ENCODE assay signal across 1 cellular context in the genomic region with DNA sequence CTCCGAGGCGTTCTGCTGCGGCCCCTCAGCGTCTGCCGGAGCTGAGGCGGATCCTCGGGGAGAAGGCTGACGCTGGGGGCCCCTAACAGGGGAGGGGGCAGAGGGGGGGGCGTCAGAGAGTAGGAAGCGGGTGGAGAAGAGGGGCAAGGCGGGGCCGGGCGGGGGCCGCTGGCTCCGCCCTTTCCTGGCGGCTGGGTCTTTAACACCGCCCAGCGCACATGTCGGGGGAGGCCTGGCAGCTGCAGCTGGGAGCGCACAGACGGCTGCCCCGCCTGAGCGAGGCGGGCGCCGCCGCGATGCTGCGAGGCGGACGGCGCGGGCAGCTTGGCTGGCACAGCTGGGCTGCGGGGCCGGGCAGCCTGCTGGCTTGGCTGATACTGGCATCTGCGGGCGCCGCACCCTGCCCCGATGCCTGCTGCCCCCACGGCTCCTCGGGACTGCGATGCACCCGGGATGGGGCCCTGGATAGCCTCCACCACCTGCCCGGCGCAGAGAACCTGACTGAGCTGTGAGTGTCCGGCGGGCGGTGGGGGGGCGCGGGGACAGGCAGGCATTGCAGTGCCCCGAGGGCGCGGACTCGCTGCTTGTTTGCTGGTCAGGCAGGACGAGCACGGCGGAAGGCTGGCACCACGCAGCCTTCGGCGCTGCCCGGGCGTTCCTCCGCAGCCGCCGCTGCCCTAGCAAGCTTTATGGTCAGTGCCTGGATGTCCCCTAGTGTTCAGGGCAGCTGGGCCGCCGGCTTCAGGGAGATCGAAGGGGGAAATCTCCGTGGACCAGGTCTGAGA.
A peak's percentile ranks its signal among the peaks of the same experiment; 100 is the strongest.
TF ChIP-seq lines count a peak whose summit lies in the region.

TSS of gene NTRK1 (plus strand) at position 227 of the 785 bp plus-strand sequence. CDS start at position 297, 70 bp downstream.

TF ChIP-seq in endothelial cell of umbilical vein, 7 proteins besides CTCF, POLR2A, EP300 and RAD21:
- no peak for TF ChIP-seq FOS (IDR thresholded peaks at IDR 0.05; ENCODE audit: borderline replicate concordance, insufficient read depth, low read length)
- no peak for TF ChIP-seq MYC (IDR thresholded peaks at IDR 0.05; ENCODE audit: low read depth, low read length)
- peak; percentile 43 for TF ChIP-seq EZH2 (IDR thresholded peaks at IDR 0.05; ENCODE audit: borderline replicate concordance, low read depth, low read length, severe bottlenecking)
- no peak for TF ChIP-seq MAX (IDR thresholded peaks at IDR 0.05; ENCODE audit: insufficient read depth, insufficient read length)
